6 cellular contexts compared by ENCODE assay signal in genomic region chr7:144418931-144419330, GRCh38. TPM values are rescaled to one million over a fixed set of nuclear protein-coding genes. Genes with fewer than 3 reads are reported as not detected.
"Had no signal": no experiment of that assay in that cellular context is flagged by ENCODE, and none has a peak within 500 bp of the region (broad histone marks: within the 10 kb centered on the region; RNA-seq: fewer than 3 reads in every experiment).

No MANE protein-coding gene starts in this region.

RNA-seq across cellular contexts. Expression of gene NOBOX, which starts 15.4 kb away (rescaled TPM):
- polyA plus RNA-seq: liver, psoas muscle, sigmoid colon, small intestine, spleen, urinary bladder had no signal
